Comparison of ENCODE assay signal across 10 cellular contexts in genomic region chr20:44471481-44471882, GRCh38. TPM values are rescaled to one million over a fixed set of nuclear protein-coding genes. Genes with fewer than 3 reads are reported as not detected.
A peak's percentile ranks its signal among the peaks of the same experiment; 100 is the strongest.
DNase-seq lines count a peak whose midpoint lies in the region; FAIRE-seq and TF ChIP-seq lines count a peak whose summit lies in the region.
"Had no signal": no experiment of that assay in that cellular context is flagged by ENCODE, and none has a peak within 500 bp of the region (broad histone marks: within the 10 kb centered on the region; RNA-seq: fewer than 3 reads in every experiment).

No MANE protein-coding gene starts in this region.

- no peaks in the 10 kb centered on the region for H3K36me3 Mint-ChIP-seq in H9 (ENCODE audit: insufficient read depth in 1 of 3, low read depth in 3 of 3)
- H3K36me3 Mint-ChIP-seq in activated T-helper 2 cell treated with anti-CD3 and anti-CD28 coated beads, Interferon-gamma antibody, Interleukin-2, Interleukin-4, amounts not matched to agents 10 μg/mL and 5 μg/mL and 100 μg/mL, durations not matched to agents 14 hours and 24 hours and 36 hours (ENCODE audit: low read depth): no peaks in the 10 kb centered on the region
- H3K36me3 Mint-ChIP-seq: memory B cell had no signal

- peaks cover 5% of the 10 kb centered on the region for H3K27me3 Mint-ChIP-seq in H9 (ENCODE audit: low read depth)
- peaks cover 3% of the 10 kb centered on the region for H3K27me3 Mint-ChIP-seq in activated T-helper 2 cell treated with anti-CD3 and anti-CD28 coated beads, Interferon-gamma antibody, Interleukin-2, Interleukin-4, amounts not matched to agents 10 μg/mL and 5 μg/mL and 100 μg/mL, durations not matched to agents 14 hours and 24 hours and 36 hours (ENCODE audit: low read depth)

- H3K23ac ChIP-seq in H9 (ENCODE audit: insufficient read length, low read depth, low read length): no peak overlapping the region

- no peak overlapping the region for H3T11ph ChIP-seq in H9 (ENCODE audit: low read length)

- dilution Hi-C loops in keratinocyte (cut with MboI; ENCODE audit: extremely low pct_ligation_motif_present, low sequenced_read_pairs): no loop called here

- no peaks in the 10 kb centered on the region for H3K9me1 ChIP-seq in keratinocyte (ENCODE audit: control insufficient read depth, extremely low read depth, insufficient read depth, low read length)

- no peak overlapping the region for H3K9ac ChIP-seq in H9 (ENCODE audit: extremely low read depth, insufficient read length, low read length)
- H3K9ac ChIP-seq in adipocyte (ENCODE audit: low read length): peak overlapping the region; percentile 39
- no peak overlapping the region for H3K9ac ChIP-seq in keratinocyte (ENCODE audit: control insufficient read depth, extremely low read depth, insufficient read depth, low read length)

- H4K91ac ChIP-seq in H9 (ENCODE audit: insufficient read length, low read depth, low read length): no peak overlapping the region

- no peak for TF ChIP-seq POLR2A in vagina (IDR thresholded peaks at IDR 0.05)

- H4K8ac ChIP-seq in H9 (replicated peaks; ENCODE audit: insufficient read length, low read depth, low read length): no peak overlapping the region

- H3K4me3 Mint-ChIP-seq in H9: no peak overlapping the region
- no peak overlapping the region for H3K4me3 Mint-ChIP-seq in activated T-helper 2 cell treated with anti-CD3 and anti-CD28 coated beads, Interferon-gamma antibody, Interleukin-2, Interleukin-4, amounts not matched to agents 10 μg/mL and 5 μg/mL and 100 μg/mL, durations not matched to agents 14 hours and 24 hours and 36 hours (ENCODE audit: low read depth)
- H3K4me3 Mint-ChIP-seq: memory B cell had no signal

- no peak overlapping the region for H2BK5ac ChIP-seq in H9 (ENCODE audit: insufficient read length, low read length)

- no peaks in the 10 kb centered on the region for H3K79me1 ChIP-seq in H9 (ENCODE audit: insufficient read depth, low read depth, low read length, poor library complexity, severe bottlenecking)

- no peak overlapping the region for H2BK20ac ChIP-seq in H9 (ENCODE audit: low read depth, low read length, poor library complexity, severe bottlenecking)

- peaks cover 16 to 21% of the 10 kb centered on the region in 2 experiments for H3K4me1 Mint-ChIP-seq in H9
- peaks cover 10% of the 10 kb centered on the region for H3K4me1 Mint-ChIP-seq in activated T-helper 2 cell treated with anti-CD3 and anti-CD28 coated beads, Interferon-gamma antibody, Interleukin-2, Interleukin-4, amounts not matched to agents 10 μg/mL and 5 μg/mL and 100 μg/mL, durations not matched to agents 14 hours and 24 hours and 36 hours (ENCODE audit: low read depth)

- peak; percentile 55 for TF ChIP-seq CTCF in H9 (conservative IDR thresholded peaks at IDR 0.05)
- TF ChIP-seq CTCF in keratinocyte (optimal IDR thresholded peaks at IDR 0.05 in 1 of 3, IDR thresholded peaks at IDR 0.05 in 1 of 3, conservative IDR thresholded peaks at IDR 0.05 in 1 of 3; ENCODE audit: extremely low read depth in 1 of 3, insufficient read depth in 2 of 3, low read length in 3 of 3): peak; percentile 35 to 59 (median 45)
- peak in 1 of 3 experiments; percentile 19 for TF ChIP-seq CTCF in vagina (IDR thresholded peaks at IDR 0.05)

- H3K27ac Mint-ChIP-seq in H9: no peak overlapping the region; a peak in 1 of 7 replicates
- no peak overlapping the region for H3K27ac Mint-ChIP-seq in activated T-helper 2 cell treated with anti-CD3 and anti-CD28 coated beads, Interferon-gamma antibody, Interleukin-2, Interleukin-4, amounts not matched to agents 10 μg/mL and 5 μg/mL and 100 μg/mL, durations not matched to agents 14 hours and 24 hours and 36 hours
- H3K27ac Mint-ChIP-seq: memory B cell had no signal

- H3K27me3 ChIP-seq in ACC112 (ENCODE audit: insufficient read depth, low read length) (no peaks in the 10 kb centered on the region), H9 (ENCODE audit: insufficient read depth, low read length) (no peaks in the 10 kb centered on the region), adipocyte (replicated peaks; ENCODE audit: control insufficient read depth, insufficient read depth, low read length) (no peaks in the 10 kb centered on the region), keratinocyte (ENCODE audit: control insufficient read depth, extremely low read depth, insufficient read depth, low read length) (no peaks in the 10 kb centered on the region), vagina (no peaks in the 10 kb centered on the region)

- no CpG with 5 or more reads among the region's 2 CpGs for WGBS in H9 (ENCODE audit: extremely low coverage, insufficient read length, low lambda C conversion rate)

- H3K9me3 ChIP-seq in H9 (ENCODE audit: control insufficient read depth, low read depth, low read length): no peaks in the 10 kb centered on the region
- H3K9me3 ChIP-seq in adipocyte (ENCODE audit: control insufficient read depth, low read length): no peaks in the 10 kb centered on the region
- H3K9me3 ChIP-seq in keratinocyte (ENCODE audit: control insufficient read depth, low read depth, low read length): no peaks in the 10 kb centered on the region
- H3K9me3 ChIP-seq in vagina: no peaks in the 10 kb centered on the region

- no peak overlapping the region for H4K5ac ChIP-seq in H9 (ENCODE audit: insufficient read length, low read depth, low read length)

- no peak for DNase-seq in H9
- DNase-seq in adipocyte (ENCODE audit: low read depth): peak; percentile 73
- no peak for DNase-seq in keratinocyte (ENCODE audit: low read depth, low spot score)
- no peak for DNase-seq in medulla oblongata (ENCODE audit: extremely low spot score)
- no peak for DNase-seq in head of caudate nucleus
- no peak for DNase-seq in activated T-helper 2 cell treated with anti-CD3 and anti-CD28 coated beads, Interferon-gamma antibody, Interleukin-2, Interleukin-4, amounts not matched to agents 10 μg/mL and 5 μg/mL and 100 μg/mL, durations not matched to agents 14 hours and 24 hours and 36 hours (ENCODE audit: low spot score)
- DNase-seq in vagina (ENCODE audit: extremely low spot score in 2 of 2): no peak

- no peaks in the 10 kb centered on the region for H3K23me2 ChIP-seq in H9 (ENCODE audit: insufficient read length, low read depth, low read length, poor library complexity, severe bottlenecking)

- H3K4me1 ChIP-seq in ACC112 (ENCODE audit: control insufficient read depth, insufficient read depth, low read length, unreplicated experiment): peaks cover 38% of the 10 kb centered on the region
- H3K4me1 ChIP-seq in H9 (ENCODE audit: insufficient read depth, low read length): peaks cover 3% of the 10 kb centered on the region; the same call in 1 of the 2 replicates
- peaks cover 51% of the 10 kb centered on the region for H3K4me1 ChIP-seq in adipocyte (ENCODE audit: control insufficient read depth, insufficient read depth, low read length)
- peaks cover 12% of the 10 kb centered on the region for H3K4me1 ChIP-seq in keratinocyte (ENCODE audit: control insufficient read depth, extremely low read depth, insufficient read depth, low read length)
- H3K4me1 ChIP-seq in vagina: peaks cover 15% of the 10 kb centered on the region

- H2BK15ac ChIP-seq in H9 (ENCODE audit: low read depth, low read length): no peak overlapping the region

- no peak overlapping the region for H2BK120ac ChIP-seq in H9 (ENCODE audit: low read depth, low read length, poor library complexity, severe bottlenecking)

- no peaks in the 10 kb centered on the region for H3K36me3 ChIP-seq in ACC112 (ENCODE audit: insufficient read depth, low read length)
- no peaks in the 10 kb centered on the region for H3K36me3 ChIP-seq in adipocyte (ENCODE audit: control insufficient read depth, insufficient read depth, low read length, severe bottlenecking)
- H3K36me3 ChIP-seq in keratinocyte (ENCODE audit: control insufficient read depth in 2 of 2, extremely low read depth in 1 of 2, insufficient read depth in 2 of 2, low read length in 2 of 2): no peaks in the 10 kb centered on the region
- no peaks in the 10 kb centered on the region for H3K36me3 ChIP-seq in vagina

- H4K20me1 ChIP-seq in H9 (ENCODE audit: control insufficient read depth, insufficient read depth, insufficient read length) (no peaks in the 10 kb centered on the region), keratinocyte (ENCODE audit: control insufficient read depth, extremely low read depth, insufficient read depth, low read length) (no peaks in the 10 kb centered on the region)

- no peaks in the 10 kb centered on the region for H3K9me3 Mint-ChIP-seq in H9
- H3K9me3 Mint-ChIP-seq in activated T-helper 2 cell treated with anti-CD3 and anti-CD28 coated beads, Interferon-gamma antibody, Interleukin-2, Interleukin-4, amounts not matched to agents 10 μg/mL and 5 μg/mL and 100 μg/mL, durations not matched to agents 14 hours and 24 hours and 36 hours: no peaks in the 10 kb centered on the region
- H3K9me3 Mint-ChIP-seq: memory B cell had no signal

- H3K56ac ChIP-seq in H9 (ENCODE audit: insufficient read length, low read depth, low read length): no peak overlapping the region

- no peak overlapping the region for H3K18ac ChIP-seq in H9 (ENCODE audit: insufficient read length, low read depth, low read length)

- H3K14ac ChIP-seq in H9 (ENCODE audit: insufficient read depth, low read length): no peak overlapping the region

- FAIRE-seq in keratinocyte (lab: Jason Lieb, UNC): no peak
- FAIRE-seq: TTC549 had no signal

- H3K4me2 ChIP-seq in H9 (ENCODE audit: insufficient read depth, insufficient read length, low read length): no peak overlapping the region
- H3K4me2 ChIP-seq in keratinocyte (ENCODE audit: control insufficient read depth, extremely low read depth, insufficient read depth, low read depth, low read length): no peak overlapping the region

- H2AK5ac ChIP-seq in H9 (ENCODE audit: insufficient read length, low read length): no peak overlapping the region

- H3K79me2 ChIP-seq in ACC112 (ENCODE audit: control insufficient read depth, insufficient read depth, low read length, unreplicated experiment) (peaks cover 11% of the 10 kb centered on the region), H9 (ENCODE audit: insufficient read depth, low read length) (no peaks in the 10 kb centered on the region), keratinocyte (ENCODE audit: control insufficient read depth, insufficient read depth, low read length) (peaks cover 7% of the 10 kb centered on the region)

- no peak overlapping the region for H3K4ac ChIP-seq in H9 (ENCODE audit: low read depth, low read length)

- no peak overlapping the region for H2AFZ ChIP-seq in ACC112 (ENCODE audit: low read length, unreplicated experiment)
- H2AFZ ChIP-seq in H9 (ENCODE audit: low read length): no peak overlapping the region
- H2AFZ ChIP-seq in keratinocyte (ENCODE audit: control insufficient read depth, low read length): no peak overlapping the region

- 0 out of 2 replicates have a peak overlapping the region, but pooled peaks have one; percentile 8 for H3K27ac ChIP-seq in ACC112 (ENCODE audit: low read depth, low read length)
- H3K27ac ChIP-seq in H9 (ENCODE audit: insufficient read length, low read depth, low read length): no peak overlapping the region
- H3K27ac ChIP-seq in keratinocyte (ENCODE audit: control insufficient read depth, insufficient read depth, low read length): no peak overlapping the region
- no peak overlapping the region for H3K27ac ChIP-seq in vagina

- no peak overlapping the region for H2BK12ac ChIP-seq in H9 (ENCODE audit: insufficient read length, low read depth, low read length)

- H3K4me3 ChIP-seq in ACC112 (ENCODE audit: low read depth, low read length) (no peak overlapping the region), adipocyte (ENCODE audit: low read length) (no peak overlapping the region), keratinocyte (ENCODE audit: control insufficient read depth in 2 of 3, extremely low read depth in 1 of 3, insufficient read depth in 2 of 3, low read depth in 1 of 3, low read length in 3 of 3) (no peak overlapping the region), vagina (no peak overlapping the region)

- intact Hi-C loops in head of caudate nucleus (cut with DNase I): loop anchor here (10.0 kb wide), 1 partner anchor 133 kb away; no protein-coding TSS in a partner anchor
- intact Hi-C loops in activated T-helper 2 cell treated with anti-CD3 and anti-CD28 coated beads, Interferon-gamma antibody, Interleukin-2, Interleukin-4, amounts not matched to agents 10 μg/mL and 5 μg/mL and 100 μg/mL, durations not matched to agents 14 hours and 24 hours and 36 hours (cut with micrococcal nuclease): loop anchor here (10.0 kb wide), 1 partner anchor 87 kb away; no protein-coding TSS in a partner anchor
- intact Hi-C loops in vagina (cut with DNase I): loop anchor here (10.0 kb wide), 1 partner anchor 143 kb away; no protein-coding TSS in a partner anchor

RNA-seq across cellular contexts. Expression of gene TTPAL, which starts 4.2 kb away (rescaled TPM):
- total RNA-seq in H9 (2021): 19.5 and 21.1 TPM in 2 replicates
- polyA plus RNA-seq in keratinocyte: 15.1 to 24.9 TPM (median 20.0 TPM) in 3 replicates
- 7.4 TPM for polyA plus RNA-seq in keratinocyte (2011; ENCODE audit: low read depth)
- 20.5 and 23.4 TPM in 2 replicates for polyA plus RNA-seq in keratinocyte (2011; cell fraction: cytosol; rRNA removed)
- polyA plus RNA-seq in keratinocyte (2011; cell fraction: nucleus; rRNA removed): 34.4 and 40.9 TPM in 2 replicates
- polyA plus RNA-seq in keratinocyte (2012; ENCODE audit: low replicate concordance): 17.3 and 26.4 TPM in 2 replicates
- 32.5 to 94.6 TPM (median 34.1 TPM) in 3 replicates for polyA minus RNA-seq in keratinocyte
- 23.2 TPM for polyA minus RNA-seq in keratinocyte (2011; cell fraction: cytosol; rRNA and poly(A)+ RNA removed)
- 15.3 and 32.3 TPM in 2 replicates for polyA minus RNA-seq in keratinocyte (2011; cell fraction: nucleus; rRNA and poly(A)+ RNA removed)
- total RNA-seq in activated T-helper 2 cell treated with anti-CD3 and anti-CD28 coated beads, Interferon-gamma antibody, Interleukin-2, Interleukin-4, amounts not matched to agents 10 μg/mL and 5 μg/mL and 100 μg/mL, durations not matched to agents 14 hours and 24 hours and 36 hours: 19.7 and 20.8 TPM in 2 replicates
- total RNA-seq in vagina: 16.0 TPM

RNA-seq across cellular contexts. Expression of gene SERINC3, which starts 50.4 kb away (rescaled TPM):
- total RNA-seq in H9 (2021) (39.9 and 41.5 TPM in 2 replicates), vagina (77.3 TPM)
- 118 to 151 TPM (median 145 TPM) in 3 replicates for polyA plus RNA-seq in keratinocyte
- 35.8 TPM for polyA plus RNA-seq in keratinocyte (2011; ENCODE audit: low read depth)
- polyA plus RNA-seq in keratinocyte (2011; cell fraction: cytosol; rRNA removed): 82.7 and 125 TPM in 2 replicates
- 184 and 222 TPM in 2 replicates for polyA plus RNA-seq in keratinocyte (2011; cell fraction: nucleus; rRNA removed)
- 67.3 and 95.2 TPM in 2 replicates for polyA plus RNA-seq in keratinocyte (2012; ENCODE audit: low replicate concordance)
- polyA minus RNA-seq in keratinocyte: 152 to 382 TPM (median 316 TPM) in 3 replicates
- 157 TPM for polyA minus RNA-seq in keratinocyte (2011; cell fraction: cytosol; rRNA and poly(A)+ RNA removed)
- polyA minus RNA-seq in keratinocyte (2011; cell fraction: nucleus; rRNA and poly(A)+ RNA removed): 168 and 227 TPM in 2 replicates
- 51.2 and 52.5 TPM in 2 replicates for total RNA-seq in activated T-helper 2 cell treated with anti-CD3 and anti-CD28 coated beads, Interferon-gamma antibody, Interleukin-2, Interleukin-4, amounts not matched to agents 10 μg/mL and 5 μg/mL and 100 μg/mL, durations not matched to agents 14 hours and 24 hours and 36 hours
